Comparison of ENCODE assay signal across 11 cellular contexts in genomic region chr19:10899171-10899653, GRCh38. TPM values are rescaled to one million over a fixed set of nuclear protein-coding genes. Genes with fewer than 3 reads are reported as not detected.
A peak's percentile ranks its signal among the peaks of the same experiment; 100 is the strongest.
DNase-seq lines count a peak whose midpoint lies in the region; ATAC-seq and TF ChIP-seq lines count a peak whose summit lies in the region.
"Had no signal": no experiment of that assay in that cellular context is flagged by ENCODE, and none has a peak within 500 bp of the region (broad histone marks: within the 10 kb centered on the region; RNA-seq: fewer than 3 reads in every experiment).

No MANE protein-coding gene starts in this region.

- TF ChIP-seq CTCF in Panc1 (IDR thresholded peaks at IDR 0.05), result no peak
- no peak for TF ChIP-seq CTCF in heart right ventricle (IDR thresholded peaks at IDR 0.05)

- DNase-seq in HPDE6-E6E7 (ENCODE audit: extremely low spot score), result peak; percentile 49
- no peak for DNase-seq in Panc1 (ENCODE audit: low read depth, low spot score)
- peak; percentile 54 to 72 for DNase-seq in heart right ventricle
- no peak for DNase-seq in iPS-NIHi11 (ENCODE audit: low spot score)
- no peak for DNase-seq in NK-92 treated with Interleukin-12 subunit alpha and Interleukin-12 subunit beta, amount 100 ng/mL, for 24 hours (lab: John Stamatoyannopoulos, UW)
- no peak for DNase-seq in inferior parietal cortex (ENCODE audit: extremely low spot score)
- DNase-seq: activated CD8-positive, alpha-beta T cell treated with anti-CD3 and anti-CD28 coated beads, Interleukin-2, amount 10 ng/mL, durations not matched to agents 7 days and 5 days; NCI-H187; stimulated activated CD4-positive, alpha-beta T cell treated with anti-CD3 and anti-CD28 coated beads, Interleukin-2, amount 100 ng/mL, for 48 hours had no signal

- in situ Hi-C loops in Panc1 (cut with HindIII; ENCODE audit: low pct_unique_long_range_greater_than_20kb, low sequenced_read_pairs), result no loop called here

- H3K9me3 ChIP-seq in Panc1 (ENCODE audit: control insufficient read depth, insufficient read depth, low read depth, low read length), result no peaks in the 10 kb centered on the region
- peaks cover 0 to 11% (median 3%) of the 10 kb centered on the region in 11 donors for H3K9me3 ChIP-seq in heart right ventricle

- H3K4me3 ChIP-seq in Panc1 (ENCODE audit: low read depth in 2 of 2, low read length in 2 of 2), result no peak overlapping the region
- H3K4me3 ChIP-seq in heart right ventricle, result no peak overlapping the region
- no peak overlapping the region for H3K4me3 ChIP-seq in rectal smooth muscle tissue (ENCODE audit: low read length)

- intact Hi-C loops in Panc1 (cut with micrococcal nuclease; ENCODE audit: unreplicated experiment) (no loop called here), heart right ventricle (cut with DNase I) (no loop called here)

- CTCF ChIA-PET in Panc1 (lab: Charles Lee), result no interaction called here

- 51 to 53% methylated on average over 9 of the region's 9 CpGs for WGBS in heart right ventricle, 2 donors

- H3K27me3 ChIP-seq in Panc1 (ENCODE audit: control insufficient read depth, insufficient read depth, low read length) (no peaks in the 10 kb centered on the region), heart right ventricle (no peaks in the 10 kb centered on the region), rectal smooth muscle tissue (ENCODE audit: control insufficient read depth, insufficient read depth, low read length) (no peaks in the 10 kb centered on the region)

- H3K27ac ChIP-seq in Panc1 (ENCODE audit: low read length) (no peak overlapping the region), heart right ventricle (peak overlapping the region in 9 of 10 donors; percentile 12 to 78 (median 52)), rectal smooth muscle tissue (ENCODE audit: low read depth, low read length) (peak overlapping the region; percentile 28)

- POLR2A ChIA-PET in Panc1 (lab: Charles Lee), result no interaction called here

- ATAC-seq in Panc1 (peak; percentile 57), heart right ventricle (peak; percentile 68 to 86 (median 83)), HG03097 (IDR thresholded peaks at IDR 0.05; ENCODE audit: low FRiP score, unreplicated experiment) (no peak)
- ATAC-seq: activated CD8-positive, alpha-beta T cell treated with anti-CD3 and anti-CD28 coated beads, Interleukin-2, amount 10 ng/mL, durations not matched to agents 7 days and 5 days had no signal

- H3K9ac ChIP-seq in rectal smooth muscle tissue (ENCODE audit: low read length), result no peak overlapping the region

- H3K4me1 ChIP-seq in Panc1 (ENCODE audit: control insufficient read depth, insufficient read depth, low read length) (peaks cover 20% of the 10 kb centered on the region), heart right ventricle (peaks cover 0 to 46% (median 21%) of the 10 kb centered on the region in 9 donors), rectal smooth muscle tissue (ENCODE audit: control insufficient read depth, insufficient read depth, low read length) (peaks cover 15% of the 10 kb centered on the region)

- BruUV-seq in Panc1 (replicated peaks; lab: Mats Ljungman, UMichigan), result no TSS peak

- H3K36me3 ChIP-seq in Panc1 (ENCODE audit: control insufficient read depth, insufficient read depth, low read length), result no peaks in the 10 kb centered on the region
- H3K36me3 ChIP-seq in heart right ventricle, result peaks cover 0 to 2% (median 0%) of the 10 kb centered on the region in 9 donors
- no peaks in the 10 kb centered on the region for H3K36me3 ChIP-seq in rectal smooth muscle tissue (ENCODE audit: control insufficient read depth, insufficient read depth, low read length)

RNA-seq across cellular contexts. Expression of gene CARM1, which starts 27.9 kb away (rescaled TPM):
- total RNA-seq in Panc1 (2021; ENCODE audit: unreplicated experiment), result 44.9 TPM
- 64.9 TPM for polyA plus RNA-seq in Panc1 (2012; ENCODE audit: insufficient read length)
- total RNA-seq in heart right ventricle, result 10 to 100 TPM; 25.8 to 45.4 (median 28.8) TPM
- 10 to 100 TPM; 26.2 to 27.4 TPM for polyA plus RNA-seq in heart right ventricle

RNA-seq across cellular contexts. Expression of gene YIPF2, which starts 29.2 kb away (rescaled TPM):
- 29.0 TPM for total RNA-seq in Panc1 (2021; ENCODE audit: unreplicated experiment)
- polyA plus RNA-seq in Panc1 (2012; ENCODE audit: insufficient read length), result 41.0 TPM
- 10 to 100 TPM; 13.7 to 26.0 (median 16.9) TPM for total RNA-seq in heart right ventricle
- polyA plus RNA-seq in heart right ventricle, result 10 to 100 TPM; 25.2 to 36.7 TPM

RNA-seq across cellular contexts. Expression of gene TIMM29, which starts 29.4 kb away (rescaled TPM):
- total RNA-seq in Panc1 (2021; ENCODE audit: unreplicated experiment) (16.5 TPM), heart right ventricle (10 to 100 TPM; 10.8 to 16.1 (median 14.5) TPM)
- 17.7 TPM for polyA plus RNA-seq in Panc1 (2012; ENCODE audit: insufficient read length)
- 10 to 100 TPM; 15.6 to 17.3 TPM for polyA plus RNA-seq in heart right ventricle

RNA-seq across cellular contexts. Expression of gene C19orf38, which starts 51.0 kb away (rescaled TPM):
- total RNA-seq in Panc1 (2021; ENCODE audit: unreplicated experiment) (not detected), heart right ventricle (1 to 10 TPM in 3 of 10 donors, under 1 TPM in 6, not detected in 1; 0.27 to 4.0 (median 0.61) TPM)
- polyA plus RNA-seq in Panc1 (2012; ENCODE audit: insufficient read length), result 0.33 TPM
- polyA plus RNA-seq in heart right ventricle, result 1 to 10 TPM in 1 of 2 donors, under 1 TPM in 1; 0.66 to 1.3 TPM

Comparison
In these comparisons a context has a peak if more than half of its experiments do, and no peak if none do; other contexts are left out.
1. DNase-seq: peak in HPDE6-E6E7 (single experiment) and heart right ventricle (2 of 2); none in Panc1 (single experiment), iPS-NIHi11 (single experiment), NK-92 treated with Interleukin-12 subunit alpha and Interleukin-12 subunit beta, amount 100 ng/mL, for 24 hours (single experiment) and inferior parietal cortex (single experiment).